In the genomic region with DNA sequence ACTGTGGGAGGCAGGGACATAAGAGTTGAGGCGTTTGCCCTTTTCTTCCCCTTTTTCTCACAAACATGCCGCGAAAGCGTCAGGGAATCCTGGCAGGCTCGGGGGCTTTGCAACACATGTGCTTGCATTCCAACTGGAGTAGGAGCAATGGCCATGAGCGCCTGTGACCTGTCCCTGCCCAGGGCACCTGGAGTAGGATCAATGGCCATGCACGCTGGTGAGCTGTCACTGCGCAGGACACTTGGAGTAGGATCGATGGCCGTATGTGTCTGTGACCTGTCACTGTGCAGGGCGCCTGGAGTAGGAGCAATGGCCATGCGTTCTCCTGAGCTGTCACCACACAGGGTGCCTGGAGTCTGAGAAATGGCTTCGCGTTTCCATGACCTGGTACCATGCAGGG, we compare ENCODE assay signal across 2 cellular contexts. TPM values are rescaled to one million over a fixed set of nuclear protein-coding genes. Genes with fewer than 3 reads are reported as not detected.
"Had no signal": no experiment of that assay in that cellular context is flagged by ENCODE, and none has a peak within 500 bp of the region (broad histone marks: within the 10 kb centered on the region; RNA-seq: fewer than 3 reads in every experiment).

No MANE protein-coding gene starts in this region.

RNA-seq across cellular contexts. Expression of a gene that starts 55.6 kb away (rescaled TPM):
- total RNA-seq: G401, GM12878 had no signal
